8 cellular contexts compared by ENCODE assay signal in the genomic region with DNA sequence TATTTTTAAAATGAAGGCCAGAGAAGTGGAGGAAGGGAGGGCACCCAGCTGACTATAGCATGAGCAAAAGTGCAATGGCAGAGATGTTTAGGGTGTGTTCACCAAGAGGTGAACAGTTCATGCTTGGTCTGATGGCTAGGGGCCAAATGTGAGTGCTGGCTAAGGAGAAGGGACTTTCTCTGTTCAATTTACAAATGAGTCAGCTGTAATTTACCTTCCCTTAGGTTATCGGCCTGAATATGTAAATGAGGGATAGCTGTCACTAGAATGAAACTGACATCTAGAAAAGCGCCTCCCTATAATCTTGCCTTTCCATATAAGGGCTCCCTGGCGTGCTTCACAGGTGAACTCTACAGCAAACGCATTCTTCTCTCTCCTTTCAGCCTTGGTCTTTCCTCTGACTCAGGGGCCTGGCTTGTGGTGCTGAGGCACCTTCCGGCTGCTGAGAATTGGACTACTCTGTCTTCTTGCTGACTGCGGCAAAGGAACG.
DNase-seq lines count a peak whose midpoint lies in the region; ATAC-seq and TF ChIP-seq lines count a peak whose summit lies in the region.

No MANE protein-coding gene starts in this region.

- POLR2A ChIA-PET in activated CD4-positive, alpha-beta memory T cell treated with anti-CD3 and anti-CD28 coated beads, Interleukin-2, amount 10 ng/mL, durations not matched to agents 7 days and 5 days (lab: Charles Lee), result interaction anchor here (0.5 to 9.6 kb wide), 11 partner anchors 9 to 459 kb away, joined by 3 to 233 read pairs (median 23); no protein-coding TSS in a partner anchor

- intact Hi-C loops in mucosa of descending colon (cut with DNase I, micrococcal nuclease), result no loop called here

- H3K9me3 Mint-ChIP-seq in activated CD4-positive, alpha-beta memory T cell treated with anti-CD3 and anti-CD28 coated beads, Interleukin-2, amount 10 ng/mL, durations not matched to agents 7 days and 5 days, result peaks cover 4% of the 10 kb centered on the region

- no peak for TF ChIP-seq POLR2A in gastroesophageal sphincter (IDR thresholded peaks at IDR 0.05)

- ATAC-seq in HG03432 (IDR thresholded peaks at IDR 0.05; ENCODE audit: unreplicated experiment), result peak; percentile 95
- peak; percentile 39 for ATAC-seq in mucosa of descending colon
- ATAC-seq in gastroesophageal sphincter, result no peak

- H3K4me3 Mint-ChIP-seq in activated CD4-positive, alpha-beta memory T cell treated with anti-CD3 and anti-CD28 coated beads, Interleukin-2, amount 10 ng/mL, durations not matched to agents 7 days and 5 days, result peak overlapping the region; percentile 8

- H3K27me3 ChIP-seq in gastroesophageal sphincter, result no peaks in the 10 kb centered on the region

- 68 to 83% methylated on average over 5 to 7 of the region's 7 CpGs for WGBS in gastroesophageal sphincter (ENCODE audit: low coverage in 1 of 2), 2 donors

- CTCF ChIA-PET in activated CD4-positive, alpha-beta memory T cell treated with anti-CD3 and anti-CD28 coated beads, Interleukin-2, amount 10 ng/mL, durations not matched to agents 7 days and 5 days (lab: Charles Lee), result interaction anchor here (0.8 to 10.0 kb wide), 7 partner anchors 12 to 126 kb away, joined by 3 to 135 read pairs (median 21); no protein-coding TSS in a partner anchor

- H3K9me3 ChIP-seq in mucosa of descending colon (no peaks in the 10 kb centered on the region), gastroesophageal sphincter (no peaks in the 10 kb centered on the region)

- peak overlapping the region; percentile 97 for H3K27ac Mint-ChIP-seq in activated CD4-positive, alpha-beta memory T cell treated with anti-CD3 and anti-CD28 coated beads, Interleukin-2, amount 10 ng/mL, durations not matched to agents 7 days and 5 days

- H3K36me3 Mint-ChIP-seq in activated CD4-positive, alpha-beta memory T cell treated with anti-CD3 and anti-CD28 coated beads, Interleukin-2, amount 10 ng/mL, durations not matched to agents 7 days and 5 days (ENCODE audit: low read depth), result peaks cover 25% of the 10 kb centered on the region

- no peak for TF ChIP-seq EP300 in gastroesophageal sphincter (IDR thresholded peaks at IDR 0.05)

- H3K27me3 Mint-ChIP-seq in activated CD4-positive, alpha-beta memory T cell treated with anti-CD3 and anti-CD28 coated beads, Interleukin-2, amount 10 ng/mL, durations not matched to agents 7 days and 5 days, result peaks cover 2% of the 10 kb centered on the region

- peak; percentile 81 for DNase-seq in stimulated activated naive CD4-positive, alpha-beta T cell treated with Interleukin-2 at 50 U/mL for 16 hours (lab: John Stamatoyannopoulos, UW)
- DNase-seq in stimulated activated naive CD4-positive, alpha-beta T cell (lab: John Stamatoyannopoulos, UW), result no peak
- DNase-seq in activated CD4-positive, alpha-beta memory T cell treated with anti-CD3 and anti-CD28 coated beads, Interleukin-2, amount 10 ng/mL, durations not matched to agents 7 days and 5 days, result peak; percentile 85
- DNase-seq in mucosa of descending colon, result no peak
- DNase-seq in NCI-H2107 (lab: John Stamatoyannopoulos, UW), result no peak
- no peak for DNase-seq in occipital lobe (lab: John Stamatoyannopoulos, UW)

- H3K4me3 ChIP-seq in mucosa of descending colon (no peak overlapping the region), gastroesophageal sphincter (no peak overlapping the region)

- TF ChIP-seq CTCF in mucosa of descending colon (IDR thresholded peaks at IDR 0.05), result no peak
- TF ChIP-seq CTCF in gastroesophageal sphincter (IDR thresholded peaks at IDR 0.05), result no peak

- H3K4me1 ChIP-seq in mucosa of descending colon (ENCODE audit: low read depth) (no peaks in the 10 kb centered on the region), gastroesophageal sphincter (peaks cover 0 to 10% (median 0%) of the 10 kb centered on the region in 3 donors)

- no peak overlapping the region for H3K27ac ChIP-seq in gastroesophageal sphincter

- H3K36me3 ChIP-seq in mucosa of descending colon (ENCODE audit: low read depth), result no peaks in the 10 kb centered on the region
- H3K36me3 ChIP-seq in gastroesophageal sphincter, result no peaks in the 10 kb centered on the region

- H3K4me1 Mint-ChIP-seq in activated CD4-positive, alpha-beta memory T cell treated with anti-CD3 and anti-CD28 coated beads, Interleukin-2, amount 10 ng/mL, durations not matched to agents 7 days and 5 days, result peaks cover 92% of the 10 kb centered on the region

Comparison
In these comparisons a context has a peak if more than half of its experiments do, and no peak if none do; other contexts are left out.
1. DNase-seq: peak in stimulated activated naive CD4-positive, alpha-beta T cell treated with Interleukin-2 at 50 U/mL for 16 hours (single experiment) and activated CD4-positive, alpha-beta memory T cell treated with anti-CD3 and anti-CD28 coated beads, Interleukin-2, amount 10 ng/mL, durations not matched to agents 7 days and 5 days (single experiment); none in stimulated activated naive CD4-positive, alpha-beta T cell (0 of 6), mucosa of descending colon (0 of 3), NCI-H2107 (single experiment) and occipital lobe (single experiment).